Comparison of ENCODE assay signal across 8 cellular contexts in genomic region chr11:43680521-43681505, GRCh38. TPM values are rescaled to one million over a fixed set of nuclear protein-coding genes. Genes with fewer than 3 reads are reported as not detected.
A peak's percentile ranks its signal among the peaks of the same experiment; 100 is the strongest.
DNase-seq lines count a peak whose midpoint lies in the region; ATAC-seq, FAIRE-seq and TF ChIP-seq lines count a peak whose summit lies in the region.

TSS of gene HSD17B12 (plus strand) at chr11:43680738. CDS start at chr11:43680828, 90 bp downstream.

- H3K4me1 Mint-ChIP-seq in WTC11: peaks cover 36% of the 10 kb centered on the region

- peak within 1 kb of the TSS; percentile 96 for H3K4me3 Mint-ChIP-seq in WTC11

- FAIRE-seq in small intestine (lab: Jason Lieb, UNC): peak; percentile 88

- peak within 1 kb of the TSS; percentile 86 to 87 for H3K4me3 ChIP-seq in cardiac fibroblast (replicated peaks in 1 of 2; ENCODE audit: low read depth in 2 of 2, low read length in 2 of 2)
- H3K4me3 ChIP-seq in small intestine (ENCODE audit: low read depth in 1 of 2, low read length in 2 of 2): peak within 1 kb of the TSS; percentile 84 to 86

- peaks cover 11% of the 10 kb centered on the region for H3K27me3 Mint-ChIP-seq in WTC11 (ENCODE audit: low read depth)

- POLR2A ChIA-PET in WTC11 (lab: Charles Lee): interaction anchor here (0.7 to 1.0 kb wide), 3 partner anchors 99 to 104 kb away, joined by 3 to 4 read pairs (median 3); no protein-coding TSS in a partner anchor

- CTCF ChIA-PET in WTC11 (lab: Charles Lee): interaction anchor here (0.8 to 1.4 kb wide), 8 partner anchors 49 to 1256 kb away, joined by 3 to 11 read pairs (median 6); no protein-coding TSS in a partner anchor

- H3K27ac ChIP-seq in small intestine (ENCODE audit: low read depth in 1 of 2, low read length in 1 of 2): peak within 1 kb of the TSS; percentile 94 to 99

- H3K36me3 ChIP-seq in small intestine (ENCODE audit: control insufficient read depth in 2 of 2, insufficient read depth in 2 of 2, low read length in 2 of 2): no peaks in the 10 kb centered on the region

- TF ChIP-seq CTCF in WTC11 (IDR thresholded peaks at IDR 0.05) (no peak), cardiac fibroblast (IDR thresholded peaks at IDR 0.05; ENCODE audit: low read depth, low read length) (no peak)

- 0 to 1% (median 0%) methylated on average over 53 to 64 of the region's 64 CpGs for WGBS in small intestine, 3 donors

- peaks cover 18% of the 10 kb centered on the region for H3K9me3 Mint-ChIP-seq in WTC11

- peak within 1 kb of the TSS; percentile 99 for H3K27ac Mint-ChIP-seq in WTC11

- DNase-seq in AG08395 (ENCODE audit: low spot score): peak; percentile 100
- DNase-seq in NCI-H226: peak; percentile 99
- DNase-seq in WTC11 (ENCODE audit: low spot score): peak; percentile 100
- peak; percentile 99 for DNase-seq in cardiac fibroblast (ENCODE audit: low read depth in 2 of 2)
- DNase-seq in iPS-NIHi11 (ENCODE audit: low spot score): peak; percentile 99
- DNase-seq in small intestine: peak; percentile 100

- H3K27me3 ChIP-seq in small intestine (ENCODE audit: control insufficient read depth in 2 of 2, insufficient read depth in 2 of 2, low read length in 2 of 2): no peaks in the 10 kb centered on the region

- peaks cover 27% of the 10 kb centered on the region for H3K36me3 Mint-ChIP-seq in WTC11

- H3K9me3 ChIP-seq in small intestine (ENCODE audit: control insufficient read depth, low read depth): no peaks in the 10 kb centered on the region

- H3K4me1 ChIP-seq in small intestine (ENCODE audit: control insufficient read depth in 2 of 2, insufficient read depth in 1 of 2, low read depth in 1 of 2, low read length in 1 of 2): no peaks in the 10 kb centered on the region

- ATAC-seq in GM18909 (IDR thresholded peaks at IDR 0.05; ENCODE audit: poor library complexity, unreplicated experiment): peak; percentile 98
- peak; percentile 96 for ATAC-seq in HG03175 (IDR thresholded peaks at IDR 0.05; ENCODE audit: unreplicated experiment)
- ATAC-seq in WTC11: peak; percentile 98

TF ChIP-seq in WTC11, 78 proteins besides CTCF, POLR2A, EP300 and RAD21 (continues in another document):
- TF ChIP-seq ZNF263 (CRISPR knock-in tag; IDR thresholded peaks at IDR 0.05; ENCODE audit: low read depth) (no peak), FOXK1 (CRISPR knock-in tag; IDR thresholded peaks at IDR 0.05) (peak; percentile 60; the same call in 1 of the 2 replicates), CDX4 (CRISPR knock-in tag; IDR thresholded peaks at IDR 0.05; ENCODE audit: borderline replicate concordance) (no peak), TEAD4 (CRISPR knock-in tag; IDR thresholded peaks at IDR 0.05) (no peak), ZNF416 (CRISPR knock-in tag; IDR thresholded peaks at IDR 0.05) (no peak), MXD4 (CRISPR knock-in tag; IDR thresholded peaks at IDR 0.05; ENCODE audit: borderline replicate concordance) (no peak), NFYB (CRISPR knock-in tag; conservative IDR thresholded peaks at IDR 0.05; ENCODE audit: low read depth) (peak; percentile 91), IRF1 (CRISPR knock-in tag; IDR thresholded peaks at IDR 0.05) (0 out of 2 replicates have a peak, but pooled peaks have one; percentile 64), NFATC4 (CRISPR knock-in tag; IDR thresholded peaks at IDR 0.05) (no peak), ZNF317 (CRISPR knock-in tag; IDR thresholded peaks at IDR 0.05; ENCODE audit: borderline replicate concordance, low read depth) (no peak), ZBTB21 (CRISPR knock-in tag; IDR thresholded peaks at IDR 0.05; ENCODE audit: borderline replicate concordance) (no peak; the same call in 1 of the 2 replicates), ELF4 (CRISPR knock-in tag; IDR thresholded peaks at IDR 0.05; ENCODE audit: low read depth) (no peak), GTF2I (CRISPR knock-in tag; conservative IDR thresholded peaks at IDR 0.05) (no peak), KAT7 (CRISPR knock-in tag; IDR thresholded peaks at IDR 0.05; ENCODE audit: borderline replicate concordance) (no peak), E2F1 (CRISPR knock-in tag; IDR thresholded peaks at IDR 0.05) (no peak), EMX1 (CRISPR knock-in tag; IDR thresholded peaks at IDR 0.05) (no peak), ZNF423 (CRISPR knock-in tag; IDR thresholded peaks at IDR 0.05) (no peak), E2F4 (CRISPR knock-in tag; IDR thresholded peaks at IDR 0.05; ENCODE audit: borderline replicate concordance, low read depth) (no peak), FOXJ3 (CRISPR knock-in tag; IDR thresholded peaks at IDR 0.05; ENCODE audit: borderline replicate concordance) (no peak), ZNF138 (CRISPR knock-in tag; conservative IDR thresholded peaks at IDR 0.05) (no peak), ESRRA (CRISPR knock-in tag; IDR thresholded peaks at IDR 0.05; ENCODE audit: borderline replicate concordance) (no peak), ZNF281 (CRISPR knock-in tag; IDR thresholded peaks at IDR 0.05) (no peak), GRHL2 (CRISPR knock-in tag; IDR thresholded peaks at IDR 0.05; ENCODE audit: insufficient replicate concordance, severe bottlenecking) (no peak)

RNA-seq across cellular contexts. Expression of gene HSD17B12, which starts in this region (rescaled TPM):
- total RNA-seq in WTC11 (2021): 143 to 149 TPM (median 149 TPM) in 3 replicates
- polyA plus RNA-seq in small intestine: 10 to 100 TPM; 20.5 to 69.1 (median 22.8) TPM

Comparison
In these comparisons a context has a peak if more than half of its experiments do, and no peak if none do; other contexts are left out.
1. Peak in every context shown above with its lines: DNase-seq, ATAC-seq, H3K4me3 ChIP-seq and H3K27ac ChIP-seq.